1 cellular context compared by ENCODE assay signal in genomic region chr19:16153582-16154336, GRCh38.
TF ChIP-seq lines count a peak whose summit lies in the region.

No MANE protein-coding gene starts in this region.

TF ChIP-seq in GM23338, 12 proteins besides CTCF, POLR2A, EP300 and RAD21 (continued from another document):
- no peak for TF ChIP-seq ZNF462 (CRISPR knock-in tag; IDR thresholded peaks at IDR 0.05)
- TF ChIP-seq STAT1 (IDR thresholded peaks at IDR 0.05; ENCODE audit: unreplicated experiment), result no peak
